Comparison of ENCODE assay signal across 8 cellular contexts in genomic region chr4:149999485-150000074, GRCh38.
DNase-seq lines count a peak whose midpoint lies in the region; ATAC-seq, FAIRE-seq and TF ChIP-seq lines count a peak whose summit lies in the region.

No MANE protein-coding gene starts in this region.

- POLR2A ChIA-PET in GM10248 (lab: Yijun Ruan, JAX), result no interaction called here

- ATAC-seq in HG02970 (IDR thresholded peaks at IDR 0.05; ENCODE audit: low FRiP score, unreplicated experiment) (no peak), GM21423 (IDR thresholded peaks at IDR 0.05; ENCODE audit: unreplicated experiment) (no peak)

- DNase-seq in GM10248 (ENCODE audit: extremely low spot score) (peak; percentile 9), HTR-8/SVneo (ENCODE audit: insufficient read length, low spot score) (no peak), RKO (ENCODE audit: low spot score) (peak; percentile 75), erythroblast (lab: John Stamatoyannopoulos, UW) (peak; percentile 28 to 38), myocyte (ENCODE audit: low read depth) (peak; percentile 70), GM12891 (ENCODE audit: insufficient read length, low spot score) (no peak)

- peak; percentile 45 for TF ChIP-seq CTCF in GM10248 (IDR thresholded peaks at IDR 0.05; ENCODE audit: control extremely low read depth, extremely low read depth, low read depth, missing control alignments)

- TF ChIP-seq POLR2A in erythroblast (IDR thresholded peaks at IDR 0.05; ENCODE audit: low read length) (no peak), GM12891 (IDR thresholded peaks at IDR 0.05; ENCODE audit: low read depth, low read length) (no peak)

- FAIRE-seq in HTR-8/SVneo (lab: Jason Lieb, UNC) (peak; percentile 78), GM12891 (lab: Jason Lieb, UNC) (no peak)

- CTCF ChIA-PET in GM10248 (lab: Yijun Ruan, JAX), result interaction anchor here (1.0 to 2.5 kb wide), 3 partner anchors 8 to 243 kb away, joined by 5 to 14 read pairs (median 6); no protein-coding TSS in a partner anchor

TF ChIP-seq in GM12891, 5 proteins besides CTCF, POLR2A, EP300 and RAD21:
- TF ChIP-seq POLR2AphosphoS5 (IDR thresholded peaks at IDR 0.05; ENCODE audit: low read depth, low read length), result no peak

Comparison
In these comparisons a context has a peak if more than half of its experiments do, and no peak if none do; other contexts are left out.
1. DNase-seq: peak in GM10248 (single experiment), RKO (single experiment), erythroblast (2 of 2) and myocyte (single experiment); none in HTR-8/SVneo (single experiment) and GM12891 (single experiment).